12 cellular contexts compared by ENCODE assay signal in genomic region chr4:110480031-110480549, GRCh38. TPM values are rescaled to one million over a fixed set of nuclear protein-coding genes. Genes with fewer than 3 reads are reported as not detected.
DNase-seq lines count a peak whose midpoint lies in the region; TF ChIP-seq lines count a peak whose summit lies in the region.
"Had no signal": no experiment of that assay in that cellular context is flagged by ENCODE, and none has a peak within 500 bp of the region (broad histone marks: within the 10 kb centered on the region; RNA-seq: fewer than 3 reads in every experiment).

No MANE protein-coding gene starts in this region.

- TF ChIP-seq CTCF in foreskin fibroblast (IDR thresholded peaks at IDR 0.05; ENCODE audit: low read depth, low read length): peak; percentile 60

- in situ Hi-C loops in SK-MEL-5 (cut with HindIII; ENCODE audit: low pct_unique_long_range_greater_than_20kb, low sequenced_read_pairs): no loop called here

- H3K4me3 ChIP-seq in foreskin fibroblast (ENCODE audit: low read depth in 1 of 2, low read length in 2 of 2): no peak overlapping the region

- DNase-seq in GM03348 (ENCODE audit: low spot score): peak; percentile 70
- DNase-seq in SK-MEL-5 (ENCODE audit: low read depth, low spot score): peak; percentile 47
- peak; percentile 86 to 95 for DNase-seq in foreskin fibroblast
- peak; percentile 80 for DNase-seq in renal cortical epithelial cell (ENCODE audit: low read depth)
- no peak for DNase-seq in midbrain (lab: John Stamatoyannopoulos, UW)
- no peak for DNase-seq in SKM-1 treated with dmso at 0.1 percent for 144 hours (lab: John Stamatoyannopoulos, UW; ENCODE audit: unreplicated experiment)
- DNase-seq in NCI-H187 treated with DMSO at 0.1 percent for 48 hours (lab: John Stamatoyannopoulos, UW): no peak
- no peak for DNase-seq in COLO829 (ENCODE audit: low spot score)
- DNase-seq: hippocampal formation, NCI-H510A, WERI-Rb-1 had no signal

RNA-seq across cellular contexts. Expression of gene ENPEP, which starts 4.1 kb away (rescaled TPM):
- total RNA-seq in SK-MEL-5 (2014; rRNA removed; shearing (Covaris generic)): not detected in 2 replicates
- not detected in 2 replicates for polyA plus RNA-seq in SK-MEL-5 (2015; cell fraction: cytosol; rRNA removed)
- not detected in 2 replicates for polyA plus RNA-seq in SK-MEL-5 (2015; cell fraction: nucleus; rRNA removed)
- 21.9 and 115 TPM in 2 replicates for total RNA-seq in renal cortical epithelial cell
- total RNA-seq: activated naive CD4-positive, alpha-beta T cell treated with anti-CD3 and anti-CD28 coated beads, Interleukin-2, amount 50 U/mL, for 72 hours had no signal

Comparison
In these comparisons a context has a peak if more than half of its experiments do, and no peak if none do; other contexts are left out.
1. DNase-seq: peak in GM03348 (single experiment), SK-MEL-5 (single experiment), foreskin fibroblast (2 of 2) and renal cortical epithelial cell (single experiment); none in midbrain (single experiment), SKM-1 treated with dmso at 0.1 percent for 144 hours (single experiment), NCI-H187 treated with DMSO at 0.1 percent for 48 hours (single experiment) and COLO829 (single experiment).
2. RNA of gene ENPEP, which starts 4.1 kb away (total RNA-seq): 21.9 to 115 TPM in renal cortical epithelial cell; not detected in SK-MEL-5; every median in the first group is over 10 times any median in the second.